ENCODE assay signal across 1 cellular context in genomic region chr5:169911448-169912212, GRCh38.
TF ChIP-seq lines count a peak whose summit lies in the region.

No MANE protein-coding gene starts in this region.

TF ChIP-seq in endothelial cell of umbilical vein, 7 proteins besides CTCF, POLR2A, EP300 and RAD21:
- TF ChIP-seq JUN (IDR thresholded peaks at IDR 0.05; ENCODE audit: borderline replicate concordance, insufficient read depth, insufficient read length, low read depth) (no peak), GATA2 (IDR thresholded peaks at IDR 0.05; ENCODE audit: insufficient read depth, insufficient read length, low read depth, low read length) (no peak), FOS (IDR thresholded peaks at IDR 0.05; ENCODE audit: borderline replicate concordance, insufficient read depth, low read length) (no peak), POLR2AphosphoS5 (IDR thresholded peaks at IDR 0.05; ENCODE audit: insufficient read depth, low read depth, low read length) (no peak), MYC (IDR thresholded peaks at IDR 0.05; ENCODE audit: low read depth, low read length) (no peak), EZH2 (IDR thresholded peaks at IDR 0.05; ENCODE audit: borderline replicate concordance, low read depth, low read length, severe bottlenecking) (no peak)
- TF ChIP-seq, protein P1, sequence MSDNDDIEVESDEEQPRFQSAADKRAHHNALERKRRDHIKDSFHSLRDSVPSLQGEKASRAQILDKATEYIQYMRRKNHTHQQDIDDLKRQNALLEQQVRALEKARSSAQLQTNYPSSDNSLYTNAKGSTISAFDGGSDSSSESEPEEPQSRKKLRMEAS (IDR thresholded peaks at IDR 0.05; ENCODE audit: insufficient read depth, insufficient read length) = no peak
